ENCODE assay signal across 8 cellular contexts in genomic region chr7:100538654-100539435, GRCh38. TPM values are rescaled to one million over a fixed set of nuclear protein-coding genes. Genes with fewer than 3 reads are reported as not detected.
DNase-seq lines count a peak whose midpoint lies in the region; ATAC-seq, FAIRE-seq and TF ChIP-seq lines count a peak whose summit lies in the region.

A gene with protein sequence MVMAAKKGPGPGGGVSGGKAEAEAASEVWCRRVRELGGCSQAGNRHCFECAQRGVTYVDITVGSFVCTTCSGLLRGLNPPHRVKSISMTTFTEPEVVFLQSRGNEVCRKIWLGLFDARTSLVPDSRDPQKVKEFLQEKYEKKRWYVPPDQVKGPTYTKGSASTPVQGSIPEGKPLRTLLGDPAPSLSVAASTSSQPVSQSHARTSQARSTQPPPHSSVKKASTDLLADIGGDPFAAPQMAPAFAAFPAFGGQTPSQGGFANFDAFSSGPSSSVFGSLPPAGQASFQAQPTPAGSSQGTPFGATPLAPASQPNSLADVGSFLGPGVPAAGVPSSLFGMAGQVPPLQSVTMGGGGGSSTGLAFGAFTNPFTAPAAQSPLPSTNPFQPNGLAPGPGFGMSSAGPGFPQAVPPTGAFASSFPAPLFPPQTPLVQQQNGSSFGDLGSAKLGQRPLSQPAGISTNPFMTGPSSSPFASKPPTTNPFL (plus strand): TSS chr7:100539203. CDS start chr7:100539347, 144 bp downstream.

- H3K4me1 ChIP-seq in pancreas, result peaks cover 23 to 28% (median 23%) of the 10 kb centered on the region in 3 donors
- peaks cover 10 to 51% (median 42%) of the 10 kb centered on the region in 4 donors for H3K4me1 ChIP-seq in transverse colon

- DNase-seq in GM12865 (ENCODE audit: low read depth) (peak; percentile 100), NCI-H1417 treated with DMSO at 0.1 percent for 48 hours (lab: John Stamatoyannopoulos, UW) (peak; percentile 98), SW480 (ENCODE audit: low spot score) (peak; percentile 100), Right ventricle myocardium superior (peak; percentile 100), pancreas (peak; percentile 99 to 100 (median 100)), transverse colon (peak; percentile 100)
- peak; percentile 100 for DNase-seq in activated naive CD8-positive, alpha-beta T cell treated with anti-CD3 and anti-CD28 coated beads, Interleukin-2, amount 50 U/mL, for 24 hours

- ATAC-seq in HG02763 (IDR thresholded peaks at IDR 0.05; ENCODE audit: unreplicated experiment) (peak; percentile 95), Right ventricle myocardium superior (ENCODE audit: poor library complexity) (peak; percentile 99), pancreas (peak; percentile 93 to 97 (median 94))
- ATAC-seq in activated naive CD8-positive, alpha-beta T cell treated with anti-CD3 and anti-CD28 coated beads, Interleukin-2, amount 50 U/mL, for 24 hours, result peak; percentile 96

- H3K36me3 Mint-ChIP-seq in activated naive CD8-positive, alpha-beta T cell treated with anti-CD3 and anti-CD28 coated beads, Interleukin-2, amount 50 U/mL, for 24 hours (ENCODE audit: low read depth), result peaks cover 20% of the 10 kb centered on the region

- TF ChIP-seq CTCF in GM12865 (IDR thresholded peaks at IDR 0.05; ENCODE audit: insufficient read depth, low read depth, low read length, missing control alignments), result no peak
- TF ChIP-seq CTCF in pancreas (IDR thresholded peaks at IDR 0.05), result no peak
- TF ChIP-seq CTCF in transverse colon (IDR thresholded peaks at IDR 0.05), result no peak

- H3K4me1 Mint-ChIP-seq in activated naive CD8-positive, alpha-beta T cell treated with anti-CD3 and anti-CD28 coated beads, Interleukin-2, amount 50 U/mL, for 24 hours, result peaks cover 48% of the 10 kb centered on the region

- H3K36me3 ChIP-seq in pancreas (no peaks in the 10 kb centered on the region), transverse colon (no peaks in the 10 kb centered on the region)

- H3K27ac Mint-ChIP-seq in activated naive CD8-positive, alpha-beta T cell treated with anti-CD3 and anti-CD28 coated beads, Interleukin-2, amount 50 U/mL, for 24 hours, result peak within 1 kb of the TSS; percentile 92

- FAIRE-seq in pancreas (lab: Jason Lieb, UNC), result peak; percentile 96

- H3K27ac ChIP-seq in pancreas (peak within 1 kb of the TSS; percentile 77 to 90 (median 87)), transverse colon (peak within 1 kb of the TSS; percentile 76 to 93 (median 89))

- peaks cover 3% of the 10 kb centered on the region for H3K27me3 Mint-ChIP-seq in activated naive CD8-positive, alpha-beta T cell treated with anti-CD3 and anti-CD28 coated beads, Interleukin-2, amount 50 U/mL, for 24 hours

- intact Hi-C loops in Right ventricle myocardium superior (cut with DNase I), result no loop called here
- intact Hi-C loops in pancreas (cut with DNase I), result loop anchor here in 1 of 3 donors (10.0 kb wide), 1 partner anchor 54 kb away; the partner anchor contains the start of gene NYAP1
- intact Hi-C loops in transverse colon (cut with DNase I; ENCODE audit: low total_unique reads), result loop anchor here (5.0 kb wide), 1 partner anchor 698 kb away; the partner anchor contains the start of gene CLDN15

- H3K4me3 ChIP-seq in GM12865 (ENCODE audit: low read depth, low read length), result peak within 1 kb of the TSS; percentile 87
- H3K4me3 ChIP-seq in pancreas, result peak within 1 kb of the TSS; percentile 66 to 76 (median 74)
- H3K4me3 ChIP-seq in transverse colon, result peak within 1 kb of the TSS; percentile 58 to 93 (median 72)

- TF ChIP-seq POLR2A in transverse colon (IDR thresholded peaks at IDR 0.05), result peak; percentile 96

- 0% methylated on average over 58 to 60 of the region's 60 CpGs for WGBS in pancreas, 2 donors
- WGBS in transverse colon (ENCODE audit: low coverage in 1 of 2), 2 donors, result 0% methylated on average over 7 to 59 of the region's 60 CpGs

- no peaks in the 10 kb centered on the region for H3K9me3 ChIP-seq in pancreas
- no peaks in the 10 kb centered on the region for H3K9me3 ChIP-seq in transverse colon

- no peak for TF ChIP-seq EP300 in transverse colon (IDR thresholded peaks at IDR 0.05; ENCODE audit: low read depth)

- H3K4me3 Mint-ChIP-seq in activated naive CD8-positive, alpha-beta T cell treated with anti-CD3 and anti-CD28 coated beads, Interleukin-2, amount 50 U/mL, for 24 hours, result peak within 1 kb of the TSS; percentile 95

- H3K9me3 Mint-ChIP-seq in activated naive CD8-positive, alpha-beta T cell treated with anti-CD3 and anti-CD28 coated beads, Interleukin-2, amount 50 U/mL, for 24 hours, result no peaks in the 10 kb centered on the region

- in situ Hi-C loops in transverse colon (cut with MboI; ENCODE audit: low pct_ligation_motif_present in 1 of 4, low pct_unique_long_range_greater_than_20kb in 1 of 4, low sequenced_read_pairs in 3 of 4), result no loop called here

- H3K27me3 ChIP-seq in pancreas, result no peaks in the 10 kb centered on the region
- H3K27me3 ChIP-seq in transverse colon, result no peaks in the 10 kb centered on the region

RNA-seq across cellular contexts. Expression of the gene that starts here (rescaled TPM):
- total RNA-seq in Right ventricle myocardium superior, result 19.8 TPM
- total RNA-seq in pancreas, result 10 to 100 TPM; 13.6 to 33.1 (median 21.4) TPM
- 10 to 100 TPM; 24.5 to 41.0 TPM for polyA plus RNA-seq in pancreas
- 100 to 1,000 TPM in 2 of 4 donors, 10 to 100 TPM in 2; 63.8 to 154 (median 102) TPM for total RNA-seq in transverse colon

Comparison
In these comparisons a context has a peak if more than half of its experiments do, and no peak if none do; other contexts are left out.
1. Peak in every context shown above with its lines: DNase-seq, ATAC-seq, H3K4me3 ChIP-seq and H3K27ac ChIP-seq.